ENCODE assay signal across 1 cellular context in the genomic region with DNA sequence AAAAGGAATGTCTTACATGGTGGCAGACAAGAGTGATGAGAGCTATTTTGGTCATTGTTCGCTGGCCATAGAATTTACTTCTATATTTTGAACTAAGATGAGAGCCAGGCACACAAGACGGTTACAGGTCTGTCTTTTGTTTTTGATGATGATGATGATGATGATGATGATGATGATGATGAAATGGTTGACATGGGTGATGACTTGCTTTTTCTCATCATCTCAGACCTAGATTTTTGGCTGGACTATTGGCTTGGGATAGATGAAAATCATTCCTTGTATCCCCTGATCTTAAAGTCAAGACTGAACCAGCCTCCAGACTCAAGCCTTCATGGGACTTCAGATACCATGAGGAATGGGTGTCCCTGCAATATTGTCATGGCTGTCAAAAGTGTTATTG. TPM values are rescaled to one million over a fixed set of nuclear protein-coding genes. Genes with fewer than 3 reads are reported as not detected.
"Had no signal": no experiment of that assay in that cellular context is flagged by ENCODE, and none has a peak within 500 bp of the region (broad histone marks: within the 10 kb centered on the region; RNA-seq: fewer than 3 reads in every experiment).

No MANE protein-coding gene starts in this region.

RNA-seq across cellular contexts. Expression of a gene that starts 49.0 kb away (rescaled TPM):
- total RNA-seq: G401 had no signal
